23 cellular contexts compared by ENCODE assay signal in genomic region chr7:151514461-151515396, GRCh38. TPM values are rescaled to one million over a fixed set of nuclear protein-coding genes. Genes with fewer than 3 reads are reported as not detected.
A peak's percentile ranks its signal among the peaks of the same experiment; 100 is the strongest.
DNase-seq lines count a peak whose midpoint lies in the region; ATAC-seq, FAIRE-seq and TF ChIP-seq lines count a peak whose summit lies in the region.
"Had no signal": no experiment of that assay in that cellular context is flagged by ENCODE, and none has a peak within 500 bp of the region (broad histone marks: within the 10 kb centered on the region; RNA-seq: fewer than 3 reads in every experiment).

No MANE protein-coding gene starts in this region.

- SMC1A ChIA-PET in GM12878 (lab: Charles Lee; ENCODE audit: uncharacterized antibody, unreplicated experiment): interaction anchor here (0.7 to 3.2 kb wide), 10 partner anchors 9 to 165 kb away, joined by 3 to 27 read pairs (median 4); no protein-coding TSS in a partner anchor

- peaks cover 36 to 82% (median 80%) of the 10 kb centered on the region in 4 donors for H3K4me1 Mint-ChIP-seq in naive thymus-derived CD8-positive, alpha-beta T cell

- TF ChIP-seq CTCF in SK-N-SH (IDR thresholded peaks at IDR 0.05) (no peak), GM12878 (IDR thresholded peaks at IDR 0.05 in 2 of 3, conservative IDR thresholded peaks at IDR 0.05 in 1 of 3; ENCODE audit: control insufficient read depth in 2 of 3, extremely low read depth in 1 of 3, insufficient read depth in 1 of 3, low read depth in 3 of 3, low read length in 3 of 3) (no peak)

- H3K9me3 Mint-ChIP-seq in naive thymus-derived CD8-positive, alpha-beta T cell: peaks cover 0 to under 1% (median 0%) of the 10 kb centered on the region in 9 donors

- no peak overlapping the region for H3K4me2 ChIP-seq in SK-N-SH
- peak overlapping the region; percentile 53; the same call in 1 of the 2 replicates for H3K4me2 ChIP-seq in GM12878 (ENCODE audit: control insufficient read depth, insufficient read depth)

- in situ Hi-C loops in GM12878 (cut with MboI): no loop called here

- no peaks in the 10 kb centered on the region for H3K9me3 ChIP-seq in SK-N-SH
- peaks cover 5% of the 10 kb centered on the region; the same call in 2 of the 3 replicates for H3K9me3 ChIP-seq in GM12878 (replicated peaks; ENCODE audit: control insufficient read depth, insufficient read depth, low read length)
- H3K9me3 ChIP-seq: left ventricle myocardium inferior, spleen had no signal

- POLR2A ChIA-PET in SK-N-SH (lab: Yijun Ruan, JAX): no interaction called here
- POLR2A ChIA-PET in GM12878 (lab: Charles Lee): interaction anchor here (0.7 to 1.1 kb wide), 3 partner anchors 10 to 555 kb away, joined by 3 to 4 read pairs (median 3); no protein-coding TSS in a partner anchor
- POLR2A ChIA-PET in naive thymus-derived CD8-positive, alpha-beta T cell (lab: Charles Lee): no interaction called here

- FAIRE-seq in GM12878 (lab: Jason Lieb, UNC): no peak
- FAIRE-seq: astrocyte, TTC549 had no signal

- intact Hi-C loops in GM12878 (cut with micrococcal nuclease; ENCODE audit: unreplicated experiment): loop anchor here (5.0 kb wide), 1 partner anchor 172 kb away; the partner anchor contains the start of gene NUB1
- intact Hi-C loops in Right ventricle myocardium inferior (cut with DNase I): loop anchor here (5.0 kb wide), 1 partner anchor 52 kb away; no protein-coding TSS in a partner anchor

- H2AFZ ChIP-seq in SK-N-SH (ENCODE audit: low read depth) (no peak overlapping the region), GM12878 (ENCODE audit: control insufficient read depth, low read depth, low read length) (no peak overlapping the region)
- H2AFZ ChIP-seq: GM23248 had no signal

- H4K20me1 ChIP-seq in SK-N-SH (ENCODE audit: insufficient read depth) (peaks cover 92% of the 10 kb centered on the region), GM12878 (ENCODE audit: control insufficient read depth, insufficient read depth) (peaks cover 8% of the 10 kb centered on the region)

- H3K27ac Mint-ChIP-seq in naive thymus-derived CD8-positive, alpha-beta T cell: peak overlapping the region in 2 of 10 donors; percentile 2 to 36

- DNase-seq in SK-N-SH (no peak), ELR (ENCODE audit: low read depth) (peak; percentile 36), GM12878 (ENCODE audit: low read depth, low spot score) (no peak), Right ventricle myocardium inferior (ENCODE audit: missing footprints) (no peak), DMS114 treated with DMSO at 0.1 percent for 48 hours (lab: John Stamatoyannopoulos, UW; ENCODE audit: unreplicated experiment) (no peak), pons (ENCODE audit: low spot score) (no peak)
- DNase-seq in naive thymus-derived CD8-positive, alpha-beta T cell: no peak
- DNase-seq: 8988T; activated CD4-positive, alpha-beta T cell treated with anti-CD3 and anti-CD28 coated beads, Interleukin-2, amount 50 U/mL, for 48 hours; activated gamma-delta T cell; DMS153; GM23248; KG1; left ventricle myocardium inferior; NCI-H1417 treated with DMSO at 0.1 percent for 48 hours; NCI-H82; posterior cingulate gyrus; RPMI8226; spleen had no signal

- BruUV-seq in GM12878 (replicated peaks; lab: Mats Ljungman, UMichigan): no TSS peak

- no peaks in the 10 kb centered on the region for H3K36me3 Mint-ChIP-seq in naive thymus-derived CD8-positive, alpha-beta T cell

- WGBS in SK-N-SH (ENCODE audit: low lambda C conversion rate): 95% methylated on average over 6 of the region's 6 CpGs
- WGBS in GM12878 (ENCODE audit: insufficient coverage, insufficient replicate concordance, low lambda C conversion rate, missing lambda C conversion rate): 97% methylated on average over 6 of the region's 6 CpGs

- H3K27ac ChIP-seq in SK-N-SH (ENCODE audit: low read depth in 2 of 2, low read length in 1 of 2) (no peak overlapping the region), GM12878 (ENCODE audit: control insufficient read depth, insufficient read depth) (no peak overlapping the region; the same call in 1 of the 2 replicates)
- H3K27ac ChIP-seq: GM23248 had no signal

- H3K27me3 ChIP-seq in SK-N-SH (ENCODE audit: insufficient read depth): no peaks in the 10 kb centered on the region
- H3K27me3 ChIP-seq in GM12878 (replicated peaks in 1 of 2; ENCODE audit: control insufficient read depth in 2 of 2, insufficient read depth in 2 of 2, low read length in 1 of 2): no peaks in the 10 kb centered on the region
- H3K27me3 ChIP-seq: spleen had no signal

- no peak for TF ChIP-seq POLR2A in GM12878 (IDR thresholded peaks at IDR 0.05; ENCODE audit: low read depth, low read length)

- H3K4me1 ChIP-seq in SK-N-SH (ENCODE audit: control insufficient read depth in 1 of 2, insufficient read depth in 2 of 2, low read depth in 1 of 2, low read length in 1 of 2) (peaks cover 3 to 10% of the 10 kb centered on the region in 2 experiments; a peak in 2 of 4 replicates), GM12878 (ENCODE audit: control insufficient read depth, insufficient read depth, low read length) (peaks cover 4% of the 10 kb centered on the region; the same call in 1 of the 2 replicates)

- H3K79me2 ChIP-seq in SK-N-SH (ENCODE audit: insufficient read depth): peaks cover 96% of the 10 kb centered on the region
- H3K79me2 ChIP-seq in GM12878 (ENCODE audit: control insufficient read depth, insufficient read depth, low read length): peaks cover 94% of the 10 kb centered on the region

- CTCF ChIA-PET in SK-N-SH (lab: Yijun Ruan, JAX) (interaction anchor here (0.7 to 1.1 kb wide), 2 partner anchors 199 to 245 kb away, joined by 3 read pairs; no protein-coding TSS in a partner anchor), GM12878 (lab: Yijun Ruan, JAX) (interaction anchor here (0.8 to 2.9 kb wide), 4 partner anchors 7 to 116 kb away, joined by 3 to 12 read pairs (median 4); no protein-coding TSS in a partner anchor)

- H3K9me2 ChIP-seq in SK-N-SH: no peaks in the 10 kb centered on the region

- H3K9ac ChIP-seq in SK-N-SH (no peak overlapping the region), GM12878 (ENCODE audit: control insufficient read depth, insufficient read depth, low read length) (no peak overlapping the region)
- H3K9ac ChIP-seq: GM23248 had no signal

- H3K27me3 Mint-ChIP-seq in naive thymus-derived CD8-positive, alpha-beta T cell: peaks cover 0 to 2% (median 0%) of the 10 kb centered on the region in 5 donors

- H3F3A ChIP-seq in SK-N-SH (replicated peaks; ENCODE audit: insufficient read depth): no peaks in the 10 kb centered on the region

- no peak for TF ChIP-seq RAD21 in SK-N-SH (IDR thresholded peaks at IDR 0.05; ENCODE audit: low read length)
- TF ChIP-seq RAD21 in GM12878 (IDR thresholded peaks at IDR 0.05; ENCODE audit: insufficient read depth, low read depth, low read length): no peak

- H3K36me3 ChIP-seq in SK-N-SH (replicated peaks in 1 of 2; ENCODE audit: control insufficient read depth in 1 of 2, insufficient read depth in 2 of 2, low read length in 1 of 2) (no peaks in the 10 kb centered on the region), GM12878 (ENCODE audit: control insufficient read depth in 2 of 2, insufficient read depth in 2 of 2, low read length in 1 of 2) (no peaks in the 10 kb centered on the region)
- H3K36me3 ChIP-seq: left ventricle myocardium inferior, spleen had no signal

- RAD21 ChIA-PET in GM12878 (lab: Charles Lee; ENCODE audit: unreplicated experiment): interaction anchor here (0.7 to 3.2 kb wide), 4 partner anchors 42 to 117 kb away, joined by 3 to 16 read pairs (median 3); no protein-coding TSS in a partner anchor

- no peak for ATAC-seq in SK-N-SH treated with all-trans-retinoic acid at 6 μM for 48 hours
- ATAC-seq in GM12878: no peak
- ATAC-seq in naive thymus-derived CD8-positive, alpha-beta T cell: no peak
- no peak for ATAC-seq in Right ventricle myocardium inferior

- H3K4me3 ChIP-seq in SK-N-SH (ENCODE audit: low read depth in 2 of 2, low read length in 1 of 2) (no peak overlapping the region), GM12878 (peak overlapping the region; percentile 13; the same call in 1 of the 2 replicates)
- H3K4me3 ChIP-seq: coronary artery, GM23248, left ventricle myocardium inferior, spleen had no signal

- H3K4me3 Mint-ChIP-seq in naive thymus-derived CD8-positive, alpha-beta T cell: peak overlapping the region in 6 of 10 donors; percentile 3 to 52 (median 28)

- TF ChIP-seq EP300 in SK-N-SH (IDR thresholded peaks at IDR 0.05; ENCODE audit: borderline replicate concordance in 1 of 2, low read depth in 1 of 2, low read length in 1 of 2) (no peak), GM12878 (IDR thresholded peaks at IDR 0.05; ENCODE audit: borderline replicate concordance in 1 of 2, control insufficient read depth in 1 of 2, low read depth in 2 of 2, low read length in 2 of 2) (no peak)

TF ChIP-seq in SK-N-SH treated with all-trans-retinoic acid at 6 μM for 48 hours, 23 proteins besides CTCF, POLR2A, EP300 and RAD21 (continues in another document):
- no peak for TF ChIP-seq PPARA (CRISPR knock-in tag; IDR thresholded peaks at IDR 0.05; ENCODE audit: borderline replicate concordance)

TF ChIP-seq in SK-N-SH, 30 proteins besides CTCF, POLR2A, EP300 and RAD21 (continues in another document):
- no peak for TF ChIP-seq MXI1 (IDR thresholded peaks at IDR 0.05; ENCODE audit: low read depth, low read length)
- no peak for TF ChIP-seq RCOR1 (IDR thresholded peaks at IDR 0.05; ENCODE audit: low read length)

TF ChIP-seq in GM12878, 131 proteins besides CTCF, POLR2A, EP300 and RAD21 (continues in another document):
- TF ChIP-seq WRNIP1 (IDR thresholded peaks at IDR 0.05; ENCODE audit: borderline replicate concordance, low read depth, low read length): no peak

RNA-seq across cellular contexts. Expression of gene RHEB, which starts 5.0 kb away (rescaled TPM):
- polyA plus RNA-seq in SK-N-SH (2012; rRNA removed) (87.3 and 90.5 TPM in 2 replicates), GM12878 (2011; rRNA removed) (67.8 and 115 TPM in 2 replicates), GM12878 (2014; fragmentation: Illumina TruSeq; extraction: Trizol) (35.9 and 55.9 TPM in 2 replicates), GM12878 (2014; fragmentation: Nextera tagmentation; extraction: Ambion mirVana) (1 to 10 TPM; 6.2 to 10.0 TPM), GM12878 (2014; rRNA removed) (28.3 and 38.7 TPM in 2 replicates), GM12878 (2016; fragmentation: Nextera tagmentation; extraction: Ambion mirVana) (10 to 100 TPM; 60.1 to 63.4 TPM)
- polyA plus RNA-seq in SK-N-SH (2012; cell fraction: cytosol; rRNA removed): 116 and 169 TPM in 2 replicates
- 42.8 and 46.3 TPM in 2 replicates for polyA plus RNA-seq in SK-N-SH (2012; cell fraction: nucleus; rRNA removed)
- 44.0 and 53.8 TPM in 2 replicates for total RNA-seq in GM12878 (2013; cell fraction: nucleolus; rRNA removed)
- total RNA-seq in GM12878 (2014; rRNA removed) (20.3 and 28.7 TPM in 2 replicates), GM12878 (2014; rRNA removed; fragmentation: Illumina TruSeq; extraction: Trizol) (36.1 and 37.3 TPM in 2 replicates), GM12878 (2021) (33.4 and 38.7 TPM in 2 replicates), Right ventricle myocardium inferior (135 TPM)
- polyA plus RNA-seq in GM12878 (2011; ENCODE audit: low read depth): 17.9 TPM
- 17.4 and 19.8 TPM in 2 replicates for polyA plus RNA-seq in GM12878 (2011; cell fraction: cytosol; rRNA removed)
- 24.3 and 30.4 TPM in 2 replicates for polyA plus RNA-seq in GM12878 (2011; cell fraction: nucleus; rRNA removed)
- polyA plus RNA-seq in GM12878 (2012): 30.9 and 31.4 TPM in 2 replicates
- 12.3 and 19.7 TPM in 2 replicates for polyA minus RNA-seq in GM12878 (2011; rRNA and poly(A)+ RNA removed)
- 13.5 and 17.6 TPM in 2 replicates for polyA minus RNA-seq in GM12878 (2011; cell fraction: cytosol; rRNA and poly(A)+ RNA removed)
- 11.1 and 17.7 TPM in 2 replicates for polyA minus RNA-seq in GM12878 (2011; cell fraction: nucleus; rRNA and poly(A)+ RNA removed)
- total RNA-seq in naive thymus-derived CD8-positive, alpha-beta T cell: 10 to 100 TPM; 31.2 to 33.7 TPM
- polyA plus RNA-seq in naive thymus-derived CD8-positive, alpha-beta T cell: 10 to 100 TPM; 43.7 to 48.8 (median 48.6) TPM
